ENCODE assay signal across 8 cellular contexts in the genomic region with DNA sequence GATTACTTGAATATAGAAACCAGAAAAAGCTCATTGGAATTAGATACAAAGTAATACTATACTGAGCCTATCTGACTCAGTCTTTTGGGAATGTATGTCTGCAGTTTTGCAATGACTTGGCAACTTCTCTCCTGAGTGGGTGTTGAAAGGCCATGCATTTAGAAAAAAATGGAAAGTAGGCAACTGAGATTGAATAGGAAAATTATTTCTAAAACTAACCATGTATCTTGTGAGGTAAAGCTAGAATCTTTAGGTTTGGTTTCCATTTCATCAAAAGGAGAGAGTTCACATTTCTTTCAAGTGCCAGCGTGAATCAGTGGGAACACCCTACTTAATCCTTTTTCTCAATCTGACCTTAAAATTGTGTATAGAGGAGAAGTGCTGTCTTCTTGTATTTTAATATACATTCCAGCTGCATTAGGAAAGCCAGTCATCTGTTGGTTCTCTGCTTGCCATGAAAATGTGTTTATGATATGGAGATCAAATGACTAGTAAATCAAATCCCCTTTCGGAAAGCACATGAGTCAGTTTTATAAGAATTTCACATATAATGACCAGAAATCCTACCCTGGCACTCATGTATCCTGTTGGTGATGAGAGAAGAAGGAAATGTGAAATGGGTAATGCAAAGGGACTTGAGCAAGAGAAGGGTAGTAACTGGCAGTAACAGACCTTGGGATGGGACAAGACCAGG. TPM values are rescaled to one million over a fixed set of nuclear protein-coding genes. Genes with fewer than 3 reads are reported as not detected.
DNase-seq lines count a peak whose midpoint lies in the region; ATAC-seq and TF ChIP-seq lines count a peak whose summit lies in the region.

No MANE protein-coding gene starts in this region.

- H3K27me3 ChIP-seq in kidney epithelial cell (ENCODE audit: control insufficient read depth, insufficient read depth, low read length): no peaks in the 10 kb centered on the region
- H3K27me3 ChIP-seq in tibial nerve: no peaks in the 10 kb centered on the region

- peaks cover 2% of the 10 kb centered on the region for H3K36me3 ChIP-seq in kidney epithelial cell (ENCODE audit: control insufficient read depth, insufficient read depth, low read length)
- H3K36me3 ChIP-seq in tibial nerve: peaks cover 4 to 93% (median 19%) of the 10 kb centered on the region in 3 donors

- intact Hi-C loops in Right ventricle myocardium superior (cut with DNase I) (no loop called here), Right ventricle myocardium inferior (cut with DNase I) (no loop called here)

- in situ Hi-C loops in astrocyte of the cerebellum (cut with HindIII; ENCODE audit: low sequenced_read_pairs): no loop called here

- no peaks in the 10 kb centered on the region for H3K9me3 ChIP-seq in tibial nerve

- DNase-seq in Right ventricle myocardium superior (no peak), Right ventricle myocardium inferior (ENCODE audit: missing footprints) (no peak), astrocyte of the cerebellum (ENCODE audit: low read depth) (peak; percentile 95), kidney epithelial cell (ENCODE audit: low read depth) (peak; percentile 61), tibial nerve (ENCODE audit: low spot score in 2 of 2) (peak in 1 of 2 donors; percentile 16), occipital lobe (lab: John Stamatoyannopoulos, UW) (no peak)
- no peak for DNase-seq in effector CD8-positive, alpha-beta T cell (lab: John Stamatoyannopoulos, UW)

- TF ChIP-seq POLR2A in tibial nerve (IDR thresholded peaks at IDR 0.05): no peak

- 49 to 53% methylated on average over 2 of the region's 2 CpGs for WGBS in tibial nerve, 2 donors

- H3K4me1 ChIP-seq in tibial nerve: peaks cover 0 to 22% (median 5%) of the 10 kb centered on the region in 4 donors

- TF ChIP-seq EP300 in tibial nerve (IDR thresholded peaks at IDR 0.05): peak in 1 of 2 donors; percentile 47

- H3K4me3 ChIP-seq in astrocyte of the cerebellum (ENCODE audit: low read depth, low read length) (no peak overlapping the region), kidney epithelial cell (ENCODE audit: low read depth, low read length) (no peak overlapping the region), tibial nerve (no peak overlapping the region)

- ATAC-seq in Right ventricle myocardium superior (ENCODE audit: poor library complexity): peak; percentile 58
- ATAC-seq in Right ventricle myocardium inferior: no peak
- ATAC-seq in HG03108 (IDR thresholded peaks at IDR 0.05; ENCODE audit: unreplicated experiment): no peak

- TF ChIP-seq CTCF in astrocyte of the cerebellum (IDR thresholded peaks at IDR 0.05; ENCODE audit: low read depth, low read length, missing control alignments) (no peak), kidney epithelial cell (IDR thresholded peaks at IDR 0.05; ENCODE audit: insufficient read depth, low read length, poor library complexity, severe bottlenecking) (no peak), tibial nerve (IDR thresholded peaks at IDR 0.05) (no peak)

- peak overlapping the region; percentile 20 to 70 (median 52) for H3K27ac ChIP-seq in tibial nerve

RNA-seq across cellular contexts. Expression of a gene that starts 30.4 kb away (rescaled TPM):
- total RNA-seq in Right ventricle myocardium superior (26.2 TPM), Right ventricle myocardium inferior (29.3 TPM), kidney epithelial cell (24.3 and 24.5 TPM in 2 replicates), tibial nerve (10 to 100 TPM; 35.2 to 45.9 (median 40.5) TPM), occipital lobe (18.7 TPM)

RNA-seq across cellular contexts. Expression of a gene that starts 55.9 kb away (rescaled TPM):
- total RNA-seq in Right ventricle myocardium superior: 45.8 TPM
- total RNA-seq in Right ventricle myocardium inferior: 51.5 TPM
- 80.0 and 84.9 TPM in 2 replicates for total RNA-seq in kidney epithelial cell
- total RNA-seq in tibial nerve: 10 to 100 TPM; 56.1 to 67.4 (median 59.3) TPM
- total RNA-seq in occipital lobe: 92.8 TPM

RNA-seq across cellular contexts. Expression of a gene that starts 56.2 kb away (rescaled TPM):
- total RNA-seq in Right ventricle myocardium superior: 131 TPM
- 132 TPM for total RNA-seq in Right ventricle myocardium inferior
- 54.8 and 59.0 TPM in 2 replicates for total RNA-seq in kidney epithelial cell
- total RNA-seq in tibial nerve: 100 to 1,000 TPM; 108 to 134 (median 123) TPM
- 26.7 TPM for total RNA-seq in occipital lobe

Comparison
In these comparisons a context has a peak if more than half of its experiments do, and no peak if none do; other contexts are left out.
1. DNase-seq: peak in astrocyte of the cerebellum (single experiment) and kidney epithelial cell (single experiment); none in Right ventricle myocardium superior (single experiment), Right ventricle myocardium inferior (single experiment), effector CD8-positive, alpha-beta T cell (single experiment) and occipital lobe (single experiment).